14 cellular contexts compared by ENCODE assay signal in the genomic region with DNA sequence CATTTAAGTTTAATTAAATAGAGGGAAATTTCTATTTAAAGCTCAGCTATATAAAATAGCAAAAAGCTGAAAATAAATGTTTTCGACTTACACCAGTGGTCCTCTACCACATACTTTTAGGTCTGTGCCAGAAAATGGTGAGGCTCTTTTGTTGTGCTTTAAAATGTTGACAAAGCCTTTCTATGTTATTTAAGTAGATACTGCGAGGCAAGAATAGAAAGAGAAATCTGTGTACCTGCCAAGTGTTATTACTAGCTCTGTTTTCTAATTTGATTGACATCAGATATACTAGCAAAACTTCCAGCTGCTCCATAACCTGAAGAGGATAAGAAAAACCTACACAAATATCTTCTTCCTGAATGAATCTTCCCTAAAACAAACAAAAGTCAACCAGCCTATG. TPM values are rescaled to one million over a fixed set of nuclear protein-coding genes. Genes with fewer than 3 reads are reported as not detected.
DNase-seq lines count a peak whose midpoint lies in the region; ATAC-seq and TF ChIP-seq lines count a peak whose summit lies in the region.
"Had no signal": no experiment of that assay in that cellular context is flagged by ENCODE, and none has a peak within 500 bp of the region (broad histone marks: within the 10 kb centered on the region; RNA-seq: fewer than 3 reads in every experiment).

No MANE protein-coding gene starts in this region.

- no peak overlapping the region for H3K9ac ChIP-seq in KMS-11
- H3K9ac ChIP-seq: SK-N-SH had no signal

- H4K20me1 ChIP-seq in KMS-11 (ENCODE audit: insufficient read depth) = no peaks in the 10 kb centered on the region

- H3K27me3 ChIP-seq in CD4-positive, CD25-positive, alpha-beta regulatory T cell (ENCODE audit: control insufficient read depth, insufficient read depth, low read length) = no peaks in the 10 kb centered on the region
- no peaks in the 10 kb centered on the region for H3K27me3 ChIP-seq in KMS-11 (ENCODE audit: insufficient read depth, low read depth)
- no peaks in the 10 kb centered on the region for H3K27me3 ChIP-seq in psoas muscle (ENCODE audit: insufficient read depth in 3 of 3, low read length in 2 of 3)

- 43 to 50% (median 44%) methylated on average over 2 of the region's 2 CpGs for WGBS in psoas muscle, 3 donors
- WGBS in lower leg skin, 2 donors = 53 to 55% methylated on average over 2 of the region's 2 CpGs

- peak overlapping the region; percentile 96 for H3K27ac ChIP-seq in CD4-positive, CD25-positive, alpha-beta regulatory T cell (ENCODE audit: insufficient read depth, low read length, poor library complexity, severe bottlenecking)
- H3K27ac ChIP-seq in KMS-11 (no peak overlapping the region), psoas muscle (peak overlapping the region; percentile 13)

- intact Hi-C loops in psoas muscle (cut with DNase I) = no loop called here
- intact Hi-C loops in lower leg skin (cut with DNase I; ENCODE audit: low total_unique reads) = no loop called here

- TF ChIP-seq CTCF in KMS-11 (conservative IDR thresholded peaks at IDR 0.05; ENCODE audit: low read depth, low read length) (no peak), psoas muscle (IDR thresholded peaks at IDR 0.05) (no peak), lower leg skin (IDR thresholded peaks at IDR 0.05) (no peak)

- peaks cover 40 to 96% (median 76%) of the 10 kb centered on the region in 4 donors for H3K4me1 Mint-ChIP-seq in CD4-positive, CD25-positive, alpha-beta regulatory T cell
- H3K4me1 Mint-ChIP-seq in central memory CD8-positive, alpha-beta T cell = peaks cover 80% of the 10 kb centered on the region

- TF ChIP-seq POLR2A in lower leg skin (IDR thresholded peaks at IDR 0.05) = no peak

- H2AFZ ChIP-seq in KMS-11 (ENCODE audit: low read depth) = no peak overlapping the region

- no peaks in the 10 kb centered on the region for H3K79me2 ChIP-seq in KMS-11 (ENCODE audit: insufficient read depth, low read depth)

- peaks cover 11% of the 10 kb centered on the region for H3K36me3 ChIP-seq in CD4-positive, CD25-positive, alpha-beta regulatory T cell (ENCODE audit: control insufficient read depth, insufficient read depth, low read length)
- no peaks in the 10 kb centered on the region for H3K36me3 ChIP-seq in KMS-11 (ENCODE audit: insufficient read depth)
- H3K36me3 ChIP-seq in psoas muscle (ENCODE audit: insufficient read depth in 1 of 2, low read depth in 1 of 2) = peaks cover 0 to 3% of the 10 kb centered on the region in 2 donors

- DNase-seq in CD4-positive, CD25-positive, alpha-beta regulatory T cell = no peak
- no peak for DNase-seq in central memory CD8-positive, alpha-beta T cell (ENCODE audit: low spot score in 2 of 2)
- no peak for DNase-seq in psoas muscle
- no peak for DNase-seq in Ammon's horn (ENCODE audit: low spot score)
- no peak for DNase-seq in AML-193 (lab: John Stamatoyannopoulos, UW)
- DNase-seq in lower leg skin (ENCODE audit: low spot score in 2 of 2) = no peak
- DNase-seq: DMS79; NCI-H446 treated with DMSO at 0.1 percent for 48 hours; stimulated activated CD4-positive, alpha-beta T cell treated with anti-CD3 and anti-CD28 coated beads, Interleukin-1b, Interleukin-23, amount 100 ng/mL, for 48 hours; trophoblast cell had no signal

- peaks cover 87% of the 10 kb centered on the region for H3K4me1 ChIP-seq in CD4-positive, CD25-positive, alpha-beta regulatory T cell (ENCODE audit: control insufficient read depth, insufficient read depth, low read length, poor library complexity, severe bottlenecking)
- H3K4me1 ChIP-seq in KMS-11 (ENCODE audit: low read depth, poor library complexity, severe bottlenecking) (peaks cover 48% of the 10 kb centered on the region), psoas muscle (peaks cover 26% of the 10 kb centered on the region)

- H3K4me2 ChIP-seq in KMS-11 = peak overlapping the region; percentile 65; the same call in 1 of the 2 replicates
- H3K4me2 ChIP-seq: SK-N-SH had no signal

- H3K27ac Mint-ChIP-seq in CD4-positive, CD25-positive, alpha-beta regulatory T cell = peak overlapping the region; percentile 95 to 99 (median 98)
- H3K27ac Mint-ChIP-seq in central memory CD8-positive, alpha-beta T cell (ENCODE audit: low read depth) = peak overlapping the region; percentile 99

- no peaks in the 10 kb centered on the region for H3K9me3 Mint-ChIP-seq in CD4-positive, CD25-positive, alpha-beta regulatory T cell
- H3K9me3 Mint-ChIP-seq in central memory CD8-positive, alpha-beta T cell = no peaks in the 10 kb centered on the region

- H3K9me3 ChIP-seq in CD4-positive, CD25-positive, alpha-beta regulatory T cell (ENCODE audit: control insufficient read depth in 2 of 2, low read length in 2 of 2) = no peaks in the 10 kb centered on the region
- H3K9me3 ChIP-seq in psoas muscle = no peaks in the 10 kb centered on the region
- H3K9me3 ChIP-seq: HAP-1, SK-N-SH had no signal

- ATAC-seq in CD4-positive, CD25-positive, alpha-beta regulatory T cell (ENCODE audit: low read depth in 2 of 2) = no peak
- ATAC-seq in central memory CD8-positive, alpha-beta T cell (replicated peaks; ENCODE audit: extremely low read depth, poor library complexity, severe bottlenecking) = no peak
- peak in 2 of 4 donors; percentile 28 to 53 for ATAC-seq in psoas muscle
- no peak for ATAC-seq in HG03045 (IDR thresholded peaks at IDR 0.05; ENCODE audit: unreplicated experiment)

- peaks cover 26% of the 10 kb centered on the region for H3K36me3 Mint-ChIP-seq in CD4-positive, CD25-positive, alpha-beta regulatory T cell
- H3K36me3 Mint-ChIP-seq in central memory CD8-positive, alpha-beta T cell (ENCODE audit: insufficient read depth) = peaks cover 41% of the 10 kb centered on the region

- H3K27me3 Mint-ChIP-seq in CD4-positive, CD25-positive, alpha-beta regulatory T cell = peaks cover 5% of the 10 kb centered on the region
- H3K27me3 Mint-ChIP-seq in central memory CD8-positive, alpha-beta T cell = no peaks in the 10 kb centered on the region

- H3K4me3 Mint-ChIP-seq in CD4-positive, CD25-positive, alpha-beta regulatory T cell = peak overlapping the region; percentile 78 to 91 (median 86)
- H3K4me3 Mint-ChIP-seq in central memory CD8-positive, alpha-beta T cell = peak overlapping the region; percentile 75

- H3K4me3 ChIP-seq in CD4-positive, CD25-positive, alpha-beta regulatory T cell (ENCODE audit: low read depth, low read length) = peak overlapping the region; percentile 68
- no peak overlapping the region for H3K4me3 ChIP-seq in KMS-11 (IDR thresholded peaks at IDR 0.05; ENCODE audit: insufficient read depth, low read depth, low read length)
- H3K4me3 ChIP-seq in psoas muscle = no peak overlapping the region
- H3K4me3 ChIP-seq in lower leg skin (ENCODE audit: low read depth, poor library complexity, severe bottlenecking) = no peak overlapping the region
- H3K4me3 ChIP-seq: HAP-1 had no signal

RNA-seq across cellular contexts. Expression of a gene that starts 53.6 kb away (rescaled TPM):
- 61.2 TPM for total RNA-seq in CD4-positive, CD25-positive, alpha-beta regulatory T cell
- polyA plus RNA-seq in CD4-positive, CD25-positive, alpha-beta regulatory T cell = 10 to 100 TPM; 39.3 to 52.7 (median 44.8) TPM
- total RNA-seq in psoas muscle (1 to 10 TPM; 4.4 to 5.2 (median 4.9) TPM), lower leg skin (1 to 10 TPM; 4.2 to 8.6 (median 6.7) TPM)
- 1 to 10 TPM; 1.5 to 3.9 (median 3.6) TPM for polyA plus RNA-seq in psoas muscle
